8 cellular contexts compared by ENCODE assay signal in the genomic region with DNA sequence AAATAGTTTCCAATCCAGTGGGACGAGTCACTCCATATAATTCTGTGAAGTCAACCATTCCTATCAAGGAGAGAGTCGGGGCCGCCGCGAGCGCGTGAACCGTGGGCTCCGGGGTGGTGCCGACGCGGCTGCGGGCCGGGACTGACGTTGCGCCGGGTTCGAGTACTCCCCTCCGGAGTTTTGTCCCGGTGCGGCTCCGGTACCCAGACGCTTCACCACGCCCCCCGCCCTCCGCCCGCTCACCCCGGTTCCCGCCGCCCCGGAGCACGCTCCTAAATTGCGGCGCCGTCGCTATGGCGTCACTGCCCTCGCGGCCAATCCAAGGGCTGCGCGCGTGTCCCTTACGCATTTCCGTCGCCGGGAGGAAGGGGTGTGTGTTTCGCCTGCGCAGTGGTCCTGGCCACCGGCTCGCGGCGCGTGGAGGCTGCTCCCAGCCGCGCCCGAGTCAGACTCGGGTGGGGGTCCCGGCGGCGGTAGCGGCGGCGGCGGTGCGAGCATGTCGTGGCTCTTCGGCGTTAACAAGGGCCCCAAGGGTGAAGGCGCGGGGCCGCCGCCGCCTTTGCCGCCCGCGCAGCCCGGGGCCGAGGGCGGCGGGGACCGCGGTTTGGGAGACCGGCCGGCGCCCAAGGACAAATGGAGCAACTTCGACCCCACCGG. TPM values are rescaled to one million over a fixed set of nuclear protein-coding genes. Genes with fewer than 3 reads are reported as not detected.
DNase-seq lines count a peak whose midpoint lies in the region; ATAC-seq and TF ChIP-seq lines count a peak whose summit lies in the region.

A gene with protein sequence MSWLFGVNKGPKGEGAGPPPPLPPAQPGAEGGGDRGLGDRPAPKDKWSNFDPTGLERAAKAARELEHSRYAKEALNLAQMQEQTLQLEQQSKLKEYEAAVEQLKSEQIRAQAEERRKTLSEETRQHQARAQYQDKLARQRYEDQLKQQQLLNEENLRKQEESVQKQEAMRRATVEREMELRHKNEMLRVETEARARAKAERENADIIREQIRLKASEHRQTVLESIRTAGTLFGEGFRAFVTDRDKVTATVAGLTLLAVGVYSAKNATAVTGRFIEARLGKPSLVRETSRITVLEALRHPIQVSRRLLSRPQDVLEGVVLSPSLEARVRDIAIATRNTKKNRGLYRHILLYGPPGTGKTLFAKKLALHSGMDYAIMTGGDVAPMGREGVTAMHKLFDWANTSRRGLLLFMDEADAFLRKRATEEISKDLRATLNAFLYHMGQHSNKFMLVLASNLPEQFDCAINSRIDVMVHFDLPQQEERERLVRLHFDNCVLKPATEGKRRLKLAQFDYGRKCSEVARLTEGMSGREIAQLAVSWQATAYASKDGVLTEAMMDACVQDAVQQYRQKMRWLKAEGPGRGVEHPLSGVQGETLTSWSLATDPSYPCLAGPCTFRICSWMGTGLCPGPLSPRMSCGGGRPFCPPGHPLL (plus strand): TSS at position 377 of the 657 bp plus-strand sequence. CDS start 120 bp downstream, at position 497.

- no peak for TF ChIP-seq CTCF in AG10803 (conservative IDR thresholded peaks at IDR 0.05; ENCODE audit: low read length)

- H3K4me3 ChIP-seq in AG10803 (ENCODE audit: low read length): peak within 1 kb of the TSS; percentile 65

- peak; percentile 93 for ATAC-seq in GM19035 (IDR thresholded peaks at IDR 0.05; ENCODE audit: unreplicated experiment)
- peak; percentile 91 for ATAC-seq in HG03354 (IDR thresholded peaks at IDR 0.05; ENCODE audit: poor library complexity, severe bottlenecking, unreplicated experiment)

- DNase-seq in AG10803 (ENCODE audit: low read depth) (peak; percentile 85), NCI-H460 (ENCODE audit: extremely low read depth, low read depth) (peak; percentile 88), cerebellar cortex (ENCODE audit: low spot score) (peak; percentile 94), islet precursor cell (peak; percentile 94)
- DNase-seq in activated CD4-positive, CD25-positive, alpha-beta regulatory T cell treated with anti-CD3 and anti-CD28 coated beads, Interleukin-2, amount 50 U/mL, for 72 hours: peak; percentile 91
- peak; percentile 95 for DNase-seq in stimulated activated CD4-positive, alpha-beta T cell treated with anti-CD3 and anti-CD28 coated beads, Interleukin-12 subunit alpha, Interleukin-12 subunit beta, amount 100 ng/mL, for 4 hours

RNA-seq across cellular contexts. Expression of the gene that starts here (rescaled TPM):
- 15.4 and 21.1 TPM in 2 replicates for total RNA-seq in NCI-H460 (2014; rRNA removed; shearing (Covaris generic))
- 135 and 170 TPM in 2 replicates for polyA plus RNA-seq in NCI-H460 (2014; cell fraction: nucleus; rRNA removed)

Comparison
In these comparisons a context has a peak if more than half of its experiments do, and no peak if none do; other contexts are left out.
1. Peak in every context shown above with its lines: DNase-seq, ATAC-seq and H3K4me3 ChIP-seq.